Comparison of ENCODE assay signal across 20 cellular contexts in the genomic region with DNA sequence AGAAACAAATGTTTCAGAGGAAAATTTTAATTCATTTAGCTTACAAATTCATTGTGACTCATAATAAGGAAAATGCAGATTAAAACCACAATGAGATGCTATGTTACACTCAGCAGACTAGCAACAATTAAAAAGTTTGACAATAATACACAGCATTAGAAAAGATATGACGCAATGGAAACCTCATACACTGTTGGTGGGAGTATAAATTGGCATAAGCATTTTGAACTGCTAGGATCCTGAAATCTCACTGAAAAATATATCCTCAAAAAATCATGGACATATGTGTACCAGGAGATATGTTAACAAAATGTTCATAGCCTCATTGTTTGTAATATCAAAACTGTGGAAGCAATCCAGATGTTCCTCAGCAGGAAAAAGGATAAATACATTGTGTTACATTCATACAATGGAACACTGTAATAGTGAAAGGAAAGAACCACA. TPM values are rescaled to one million over a fixed set of nuclear protein-coding genes. Genes with fewer than 3 reads are reported as not detected.
DNase-seq lines count a peak whose midpoint lies in the region; ATAC-seq and TF ChIP-seq lines count a peak whose summit lies in the region.
"Had no signal": no experiment of that assay in that cellular context is flagged by ENCODE, and none has a peak within 500 bp of the region (broad histone marks: within the 10 kb centered on the region; RNA-seq: fewer than 3 reads in every experiment).

No MANE protein-coding gene starts in this region.

- H3K27ac Mint-ChIP-seq in chondrocyte (ENCODE audit: unreplicated experiment): no peak overlapping the region
- H3K27ac Mint-ChIP-seq in activated CD8-positive, alpha-beta memory T cell treated with anti-CD3 and anti-CD28 coated beads, Interleukin-2, amount 10 ng/mL, durations not matched to agents 7 days and 5 days: no peak overlapping the region
- H3K27ac Mint-ChIP-seq: activated CD4-positive, alpha-beta memory T cell treated with anti-CD3 and anti-CD28 coated beads for 36 hours; CD8-positive, alpha-beta memory T cell; endodermal cell; T-helper 17 cell had no signal

- H3K27me3 Mint-ChIP-seq in chondrocyte (ENCODE audit: low read depth): no peaks in the 10 kb centered on the region
- H3K27me3 Mint-ChIP-seq in activated CD8-positive, alpha-beta memory T cell treated with anti-CD3 and anti-CD28 coated beads, Interleukin-2, amount 10 ng/mL, durations not matched to agents 7 days and 5 days: no peaks in the 10 kb centered on the region
- H3K27me3 Mint-ChIP-seq: activated CD4-positive, alpha-beta memory T cell treated with anti-CD3 and anti-CD28 coated beads for 36 hours; CD8-positive, alpha-beta memory T cell; T-helper 17 cell had no signal

- H3K27ac ChIP-seq in left lung: peak overlapping the region in 1 of 2 donors; percentile 34
- H3K27ac ChIP-seq: suprapubic skin had no signal

- no peak overlapping the region for H3K4me3 ChIP-seq in left lung
- H3K4me3 ChIP-seq: suprapubic skin had no signal

- H3K9me3 Mint-ChIP-seq in chondrocyte (ENCODE audit: low read depth): no peaks in the 10 kb centered on the region
- no peaks in the 10 kb centered on the region for H3K9me3 Mint-ChIP-seq in activated CD8-positive, alpha-beta memory T cell treated with anti-CD3 and anti-CD28 coated beads, Interleukin-2, amount 10 ng/mL, durations not matched to agents 7 days and 5 days (ENCODE audit: low read depth)
- H3K9me3 Mint-ChIP-seq: activated CD4-positive, alpha-beta memory T cell treated with anti-CD3 and anti-CD28 coated beads for 36 hours; CD8-positive, alpha-beta memory T cell; endodermal cell had no signal

- H3K9me3 ChIP-seq in left lung: no peaks in the 10 kb centered on the region
- H3K9me3 ChIP-seq: suprapubic skin had no signal

- DNase-seq in AG20443 (ENCODE audit: low spot score) (peak; percentile 14), LHCN-M2 (ENCODE audit: low read depth) (peak; percentile 38), dermis blood vessel endothelial cell (peak; percentile 50), left lung (no peak), chondrocyte (ENCODE audit: low spot score) (no peak), GM19240 (ENCODE audit: insufficient read length, low spot score) (no peak)
- DNase-seq in activated CD8-positive, alpha-beta memory T cell treated with anti-CD3 and anti-CD28 coated beads, Interleukin-2, amount 10 ng/mL, durations not matched to agents 7 days and 5 days: no peak
- DNase-seq: activated CD4-positive, alpha-beta memory T cell treated with anti-CD3 and anti-CD28 coated beads for 36 hours; activated naive CD4-positive, alpha-beta T cell treated with Interleukin-2 at 50 U/mL for 16 hours; anterior cingulate cortex; CD8-positive, alpha-beta memory T cell; DND-41; endodermal cell; NCI-H2107; NCI-H526; T-helper 17 cell had no signal

- ATAC-seq in left lung: peak; percentile 52
- ATAC-seq in HG03108 (IDR thresholded peaks at IDR 0.05; ENCODE audit: unreplicated experiment): no peak
- ATAC-seq in activated CD8-positive, alpha-beta memory T cell treated with anti-CD3 and anti-CD28 coated beads, Interleukin-2, amount 10 ng/mL, durations not matched to agents 7 days and 5 days: no peak
- ATAC-seq: Right ventricle myocardium inferior, T-helper 17 cell had no signal

- H3K36me3 ChIP-seq in left lung: no peaks in the 10 kb centered on the region
- H3K36me3 ChIP-seq: suprapubic skin had no signal

- CTCF ChIA-PET in activated CD8-positive, alpha-beta memory T cell treated with anti-CD3 and anti-CD28 coated beads, Interleukin-2, amount 10 ng/mL, durations not matched to agents 7 days and 5 days (lab: Charles Lee): no interaction called here

- intact Hi-C loops in left lung (cut with DNase I): loop anchor here in 1 of 2 donors (10.0 kb wide), 1 partner anchor 300 kb away; no protein-coding TSS in a partner anchor

- H3K4me1 ChIP-seq in left lung: peaks cover 0 to 6% of the 10 kb centered on the region in 2 donors

- peaks cover 2% of the 10 kb centered on the region for H3K36me3 Mint-ChIP-seq in chondrocyte (ENCODE audit: low read depth)
- H3K36me3 Mint-ChIP-seq in activated CD8-positive, alpha-beta memory T cell treated with anti-CD3 and anti-CD28 coated beads, Interleukin-2, amount 10 ng/mL, durations not matched to agents 7 days and 5 days: no peaks in the 10 kb centered on the region
- H3K36me3 Mint-ChIP-seq: activated CD4-positive, alpha-beta memory T cell treated with anti-CD3 and anti-CD28 coated beads for 36 hours; CD8-positive, alpha-beta memory T cell had no signal

- no peaks in the 10 kb centered on the region for H3K27me3 ChIP-seq in left lung
- H3K27me3 ChIP-seq: suprapubic skin had no signal

- TF ChIP-seq CTCF in left lung (IDR thresholded peaks at IDR 0.05): no peak
- no peak for TF ChIP-seq CTCF in chondrocyte (IDR thresholded peaks at IDR 0.05)

- H3K4me3 Mint-ChIP-seq in chondrocyte (ENCODE audit: unreplicated experiment): no peak overlapping the region
- H3K4me3 Mint-ChIP-seq in activated CD8-positive, alpha-beta memory T cell treated with anti-CD3 and anti-CD28 coated beads, Interleukin-2, amount 10 ng/mL, durations not matched to agents 7 days and 5 days: no peak overlapping the region
- H3K4me3 Mint-ChIP-seq: activated CD4-positive, alpha-beta memory T cell treated with anti-CD3 and anti-CD28 coated beads for 36 hours; CD8-positive, alpha-beta memory T cell; endodermal cell; neural crest cell; T-helper 17 cell had no signal

- H3K4me1 Mint-ChIP-seq in chondrocyte (ENCODE audit: low read depth): peaks cover 78% of the 10 kb centered on the region
- no peaks in the 10 kb centered on the region for H3K4me1 Mint-ChIP-seq in activated CD8-positive, alpha-beta memory T cell treated with anti-CD3 and anti-CD28 coated beads, Interleukin-2, amount 10 ng/mL, durations not matched to agents 7 days and 5 days
- H3K4me1 Mint-ChIP-seq: CD8-positive, alpha-beta memory T cell; endodermal cell; T-helper 17 cell had no signal

RNA-seq across cellular contexts. Expression of gene CALCRL, which starts 13.7 kb away (rescaled TPM):
- 17.0 and 23.4 TPM in 2 replicates for total RNA-seq in LHCN-M2 (2014; rRNA removed)
- polyA plus RNA-seq in LHCN-M2 (2012): 0.56 TPM
- 308 and 430 TPM in 2 replicates for total RNA-seq in dermis blood vessel endothelial cell
- total RNA-seq in left lung: 100 to 1,000 TPM in 1 of 2 donors, 10 to 100 TPM in 1; 99.5 to 122 TPM
- total RNA-seq in chondrocyte: 19.3 to 22.7 TPM (median 21.8 TPM) in 3 replicates
- under 1 TPM; 0.19 to 0.44 TPM for total RNA-seq in activated CD8-positive, alpha-beta memory T cell treated with anti-CD3 and anti-CD28 coated beads, Interleukin-2, amount 10 ng/mL, durations not matched to agents 7 days and 5 days
- total RNA-seq: CD8-positive, alpha-beta memory T cell had no signal

Comparison
In these comparisons a context has a peak if more than half of its experiments do, and no peak if none do; other contexts are left out.
1. DNase-seq: peak in AG20443 (single experiment), LHCN-M2 (single experiment) and dermis blood vessel endothelial cell (single experiment); none in left lung (0 of 2), chondrocyte (single experiment), GM19240 (single experiment) and activated CD8-positive, alpha-beta memory T cell treated with anti-CD3 and anti-CD28 coated beads, Interleukin-2, amount 10 ng/mL, durations not matched to agents 7 days and 5 days (single experiment).
2. RNA of gene CALCRL, which starts 13.7 kb away (total RNA-seq): 308 to 430 TPM in dermis blood vessel endothelial cell, 99.5 to 122 TPM in left lung, 19.3 to 22.7 TPM in chondrocyte and 17.0 to 23.4 TPM in LHCN-M2; 0.19 to 0.44 TPM in activated CD8-positive, alpha-beta memory T cell treated with anti-CD3 and anti-CD28 coated beads, Interleukin-2, amount 10 ng/mL, durations not matched to agents 7 days and 5 days; every median in the first group is over 10 times any median in the second.